ENCODE assay signal across 2 cellular contexts in genomic region chr1:164631751-164632150, GRCh38.
TF ChIP-seq lines count a peak whose summit lies in the region.

No MANE protein-coding gene starts in this region.

TF ChIP-seq in GM23338, 12 proteins besides CTCF, POLR2A, EP300 and RAD21:
- TF ChIP-seq REST (IDR thresholded peaks at IDR 0.05; ENCODE audit: unreplicated experiment) (no peak), POLR2AphosphoS5 (IDR thresholded peaks at IDR 0.05; ENCODE audit: low read depth) (no peak), EZH2phosphoT487 (IDR thresholded peaks at IDR 0.05; ENCODE audit: unreplicated experiment) (no peak), NANOG (IDR thresholded peaks at IDR 0.05; ENCODE audit: borderline replicate concordance) (no peak), CREB1 (CRISPR knock-in tag; IDR thresholded peaks at IDR 0.05; ENCODE audit: low read depth) (no peak), ETS1 (IDR thresholded peaks at IDR 0.05) (no peak), ZNF114 (CRISPR knock-in tag; IDR thresholded peaks at IDR 0.05) (no peak), ZNF462 (CRISPR knock-in tag; IDR thresholded peaks at IDR 0.05) (no peak), JUNB (IDR thresholded peaks at IDR 0.05; ENCODE audit: unreplicated experiment) (no peak), STAT1 (IDR thresholded peaks at IDR 0.05; ENCODE audit: unreplicated experiment) (no peak), ZNF331 (CRISPR knock-in tag; IDR thresholded peaks at IDR 0.05; ENCODE audit: low read depth) (no peak), EZH2 (IDR thresholded peaks at IDR 0.05; ENCODE audit: low read depth, unreplicated experiment) (no peak)
TF ChIP-seq in GM23338: peak in this region for 0.

TF ChIP-seq in SK-N-SH, 30 proteins besides CTCF, POLR2A, EP300 and RAD21 (continued from another document):
- TF ChIP-seq TAF1 (IDR thresholded peaks at IDR 0.05; ENCODE audit: borderline replicate concordance, low read depth, low read length): no peak
- TF ChIP-seq FOXM1 (IDR thresholded peaks at IDR 0.05; ENCODE audit: low read depth): no peak
- no peak for TF ChIP-seq ELF1 (IDR thresholded peaks at IDR 0.05)
- no peak for TF ChIP-seq SIN3A (IDR thresholded peaks at IDR 0.05; ENCODE audit: borderline replicate concordance, low read depth, low read length)
- no peak for TF ChIP-seq GABPA (IDR thresholded peaks at IDR 0.05; ENCODE audit: low read depth)
- no peak for TF ChIP-seq RFX5 (IDR thresholded peaks at IDR 0.05; ENCODE audit: low read length)
- TF ChIP-seq NRF1 (IDR thresholded peaks at IDR 0.05; ENCODE audit: low read depth, low read length): no peak
- TF ChIP-seq TEAD4 (IDR thresholded peaks at IDR 0.05; ENCODE audit: borderline replicate concordance, insufficient read depth): no peak
